36 cellular contexts compared by ENCODE assay signal in genomic region chrX:3177851-3178250, GRCh38.
A peak's percentile ranks its signal among the peaks of the same experiment; 100 is the strongest.
DNase-seq lines count a peak whose midpoint lies in the region; ATAC-seq and TF ChIP-seq lines count a peak whose summit lies in the region.
"Had no signal": no experiment of that assay in that cellular context is flagged by ENCODE, and none has a peak within 500 bp of the region (broad histone marks: within the 10 kb centered on the region; RNA-seq: fewer than 3 reads in every experiment).

No MANE protein-coding gene starts in this region.

- H3K4me3 ChIP-seq in breast epithelium = no peak overlapping the region
- H3K4me3 ChIP-seq in RWPE2 (ENCODE audit: severe bottlenecking) = no peak overlapping the region
- H3K4me3 ChIP-seq in fibroblast of villous mesenchyme (ENCODE audit: low read depth, low read length) = no peak overlapping the region
- H3K4me3 ChIP-seq in gastrocnemius medialis = no peak overlapping the region
- H3K4me3 ChIP-seq: coronary artery, esophagus muscularis mucosa, neural progenitor cell, pancreas, Peyer's patch, suprapubic skin, upper lobe of right lung had no signal

- H3K27me3 Mint-ChIP-seq in MCF 10A (ENCODE audit: insufficient read depth, unreplicated experiment) (no peaks in the 10 kb centered on the region), type B pancreatic cell (no peaks in the 10 kb centered on the region)
- H3K27me3 Mint-ChIP-seq: activated naive CD4-positive, alpha-beta T cell treated with anti-CD3 and anti-CD28 coated beads, Interleukin-2, amount 50 U/mL, for 24 hours had no signal

- H3K9me3 Mint-ChIP-seq in MCF 10A (ENCODE audit: unreplicated experiment) (no peaks in the 10 kb centered on the region), type B pancreatic cell (peaks cover 3% of the 10 kb centered on the region)
- H3K9me3 Mint-ChIP-seq: activated naive CD4-positive, alpha-beta T cell treated with anti-CD3 and anti-CD28 coated beads, Interleukin-2, amount 50 U/mL, for 24 hours had no signal

- no peak for TF ChIP-seq CTCF in MCF 10A (IDR thresholded peaks at IDR 0.05; ENCODE audit: unreplicated experiment)
- no peak for TF ChIP-seq CTCF in breast epithelium (IDR thresholded peaks at IDR 0.05)
- TF ChIP-seq CTCF in RWPE2 (IDR thresholded peaks at IDR 0.05; ENCODE audit: poor library complexity, severe bottlenecking) = no peak
- no peak for TF ChIP-seq CTCF in fibroblast of villous mesenchyme (IDR thresholded peaks at IDR 0.05; ENCODE audit: insufficient read depth, low read depth, low read length)
- TF ChIP-seq CTCF in type B pancreatic cell (conservative IDR thresholded peaks at IDR 0.05) = no peak
- no peak for TF ChIP-seq CTCF in gastrocnemius medialis (IDR thresholded peaks at IDR 0.05 in 4 of 5, conservative IDR thresholded peaks at IDR 0.05 in 1 of 5)

- H3K4me1 Mint-ChIP-seq in MCF 10A (ENCODE audit: insufficient read depth, unreplicated experiment) (peaks cover 25% of the 10 kb centered on the region), type B pancreatic cell (ENCODE audit: unreplicated experiment) (peaks cover 29% of the 10 kb centered on the region)
- H3K4me1 Mint-ChIP-seq: activated naive CD4-positive, alpha-beta T cell treated with anti-CD3 and anti-CD28 coated beads, Interleukin-2, amount 50 U/mL, for 24 hours had no signal

- H3K9me3 ChIP-seq in breast epithelium = no peaks in the 10 kb centered on the region
- no peaks in the 10 kb centered on the region for H3K9me3 ChIP-seq in RWPE2 (ENCODE audit: severe bottlenecking)
- H3K9me3 ChIP-seq in gastrocnemius medialis = no peaks in the 10 kb centered on the region
- H3K9me3 ChIP-seq: esophagus muscularis mucosa, pancreas, Peyer's patch, SJCRH30, suprapubic skin, upper lobe of right lung had no signal

- POLR2A ChIA-PET in MCF 10A (lab: Yijun Ruan, JAX) = interaction anchor here (0.6 kb wide), 1 partner anchor 25 kb away, joined by 3 read pairs; no protein-coding TSS in a partner anchor

- no peaks in the 10 kb centered on the region for H3K36me3 Mint-ChIP-seq in MCF 10A (ENCODE audit: insufficient read depth, unreplicated experiment)
- peaks cover 2% of the 10 kb centered on the region for H3K36me3 Mint-ChIP-seq in type B pancreatic cell
- H3K36me3 Mint-ChIP-seq: activated naive CD4-positive, alpha-beta T cell treated with anti-CD3 and anti-CD28 coated beads, Interleukin-2, amount 50 U/mL, for 24 hours had no signal

- intact Hi-C loops in MCF 10A (cut with micrococcal nuclease) (no loop called here), breast epithelium (cut with DNase I; ENCODE audit: low total_unique reads) (no loop called here), gastrocnemius medialis (cut with DNase I; ENCODE audit: low total_unique reads) (no loop called here)

- DNase-seq in MCF 10A (ENCODE audit: unreplicated experiment) = peak; percentile 5
- no peak for DNase-seq in breast epithelium (ENCODE audit: low spot score in 2 of 2)
- DNase-seq in RWPE2 (ENCODE audit: low spot score) = no peak
- DNase-seq in fibroblast of villous mesenchyme (ENCODE audit: low read depth) = peak; percentile 70
- no peak for DNase-seq in type B pancreatic cell (ENCODE audit: extremely low spot score, unreplicated experiment)
- no peak for DNase-seq in G401 (ENCODE audit: low spot score)
- no peak for DNase-seq in activated T-cell treated with anti-CD3 and anti-CD28 coated beads, Interleukin-2, amount 50 U/mL, for 1 hour
- DNase-seq in gastrocnemius medialis = no peak
- DNase-seq: activated CD4-positive, alpha-beta T cell treated with anti-CD3 and anti-CD28 coated beads for 48 hours; amygdala; COR-L47; DMS79 treated with DMSO at 0.1 percent for 48 hours; foreskin melanocyte; Karpas-422; mesendoderm; NCI-H1436 treated with DMSO at 0.1 percent for 48 hours; NCI-H2107; NCI-H345; NCI-H774; pancreas; Peyer's patch; retina; SJCRH30; small intestine; stimulated activated naive CD4-positive, alpha-beta T cell treated with Interleukin-2 at 50 U/mL for 16 hours; T-helper 9 cell; upper lobe of right lung; WERI-Rb-1 had no signal

- H3K27ac ChIP-seq in breast epithelium (no peak overlapping the region), RWPE2 (ENCODE audit: poor library complexity, severe bottlenecking) (peak overlapping the region; percentile 18), gastrocnemius medialis (no peak overlapping the region)
- H3K27ac ChIP-seq: 22Rv1, C4-2B, coronary artery, esophagus muscularis mucosa, HL-60, neural progenitor cell, pancreas, Peyer's patch, suprapubic skin, upper lobe of right lung, WERI-Rb-1 had no signal

- H3K36me3 ChIP-seq in breast epithelium (no peaks in the 10 kb centered on the region), RWPE2 (ENCODE audit: low read depth) (no peaks in the 10 kb centered on the region), gastrocnemius medialis (no peaks in the 10 kb centered on the region)
- H3K36me3 ChIP-seq: esophagus muscularis mucosa, neural progenitor cell, pancreas, Peyer's patch, SJCRH30, suprapubic skin, upper lobe of right lung, WERI-Rb-1 had no signal

- no peak overlapping the region for H3K27ac Mint-ChIP-seq in MCF 10A (ENCODE audit: low read depth, unreplicated experiment)
- H3K27ac Mint-ChIP-seq in type B pancreatic cell = peak overlapping the region; percentile 42
- H3K27ac Mint-ChIP-seq: activated naive CD4-positive, alpha-beta T cell treated with anti-CD3 and anti-CD28 coated beads, Interleukin-2, amount 50 U/mL, for 24 hours; neural progenitor cell had no signal

- no peak for TF ChIP-seq POLR2A in breast epithelium (IDR thresholded peaks at IDR 0.05)
- no peak for TF ChIP-seq POLR2A in gastrocnemius medialis (IDR thresholded peaks at IDR 0.05)

- no peaks in the 10 kb centered on the region for H3K4me1 ChIP-seq in breast epithelium
- H3K4me1 ChIP-seq in RWPE2 (ENCODE audit: insufficient read depth, poor library complexity, severe bottlenecking) = peaks cover 17% of the 10 kb centered on the region
- H3K4me1 ChIP-seq in gastrocnemius medialis = no peaks in the 10 kb centered on the region
- H3K4me1 ChIP-seq: esophagus muscularis mucosa, pancreas, Peyer's patch, upper lobe of right lung had no signal

- H3K4me3 Mint-ChIP-seq in MCF 10A (ENCODE audit: unreplicated experiment) = no peak overlapping the region
- peak overlapping the region; percentile 42 for H3K4me3 Mint-ChIP-seq in type B pancreatic cell
- H3K4me3 Mint-ChIP-seq: activated naive CD4-positive, alpha-beta T cell treated with anti-CD3 and anti-CD28 coated beads, Interleukin-2, amount 50 U/mL, for 24 hours; neural progenitor cell had no signal

- CTCF ChIA-PET in MCF 10A (lab: Yijun Ruan, JAX) = interaction anchor here (3.4 kb wide), 1 partner anchor 371 kb away, joined by 17 read pairs; no protein-coding TSS in a partner anchor

- peak; percentile 74 for ATAC-seq in RWPE2 (ENCODE audit: low read depth)
- ATAC-seq in gastrocnemius medialis = no peak
- ATAC-seq: pancreas, upper lobe of right lung had no signal

- BruUV-seq in MCF 10A (replicated peaks; lab: Mats Ljungman, UMichigan) = no TSS peak

- in situ Hi-C loops in G401 (cut with HindIII; ENCODE audit: low sequenced_read_pairs) (no loop called here), gastrocnemius medialis (cut with MboI; ENCODE audit: low sequenced_read_pairs in 4 of 4) (no loop called here)

- H3K27me3 ChIP-seq in breast epithelium (peaks cover 0 to 6% of the 10 kb centered on the region in 2 donors), RWPE2 (ENCODE audit: insufficient read depth, poor library complexity, severe bottlenecking) (no peaks in the 10 kb centered on the region), gastrocnemius medialis (no peaks in the 10 kb centered on the region)
- H3K27me3 ChIP-seq: esophagus muscularis mucosa, neural progenitor cell, pancreas, Peyer's patch, SJCRH30, suprapubic skin, upper lobe of right lung had no signal

Comparison
In these comparisons a context has a peak if more than half of its experiments do, and no peak if none do; other contexts are left out.
1. DNase-seq: peak in MCF 10A (single experiment) and fibroblast of villous mesenchyme (single experiment); none in breast epithelium (0 of 2), RWPE2 (single experiment), type B pancreatic cell (single experiment), G401 (single experiment), activated T-cell treated with anti-CD3 and anti-CD28 coated beads, Interleukin-2, amount 50 U/mL, for 1 hour (single experiment) and gastrocnemius medialis (0 of 2).